9 cellular contexts compared by ENCODE assay signal in the genomic region with DNA sequence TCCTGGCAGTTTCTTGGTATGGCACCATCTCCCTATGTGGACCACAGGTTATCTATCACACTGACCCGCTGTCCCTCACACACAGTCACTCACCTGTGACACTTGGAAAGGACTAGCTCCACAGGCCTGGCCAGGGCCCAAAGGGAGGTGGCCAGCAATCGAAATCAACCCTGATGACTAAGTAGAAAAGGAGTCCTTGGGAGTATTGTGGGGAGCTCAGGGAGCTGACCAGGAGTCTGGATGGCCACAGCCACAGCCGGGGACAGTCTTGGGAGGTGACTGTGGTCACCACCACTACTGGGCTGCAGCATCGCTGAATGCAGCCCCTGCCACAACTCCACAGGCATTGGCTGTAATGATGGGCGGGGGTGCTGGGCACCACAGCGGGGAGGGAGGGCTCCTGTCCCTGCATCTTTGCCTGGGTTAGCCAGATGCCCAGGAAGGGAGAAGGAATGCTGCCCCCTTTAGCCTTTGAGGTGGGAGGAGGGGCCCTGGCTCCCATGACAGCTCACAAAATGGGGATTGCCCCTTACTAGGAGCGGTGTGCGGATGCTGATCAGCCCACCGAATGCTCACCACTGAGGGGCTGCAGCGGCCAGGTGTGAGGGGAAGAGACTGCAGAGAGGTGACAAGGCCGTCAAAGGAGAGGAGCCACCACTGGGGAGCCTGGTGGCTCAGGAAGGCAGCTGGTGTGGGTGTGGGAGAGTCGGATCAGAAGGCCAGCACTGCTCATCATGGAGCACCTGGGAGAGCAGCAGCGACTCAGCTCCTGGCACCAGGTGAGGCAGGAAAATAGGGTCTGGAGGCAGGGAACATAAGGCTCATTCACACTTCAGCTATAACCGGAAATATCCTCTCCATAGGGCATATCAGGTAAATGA.
DNase-seq lines count a peak whose midpoint lies in the region; ATAC-seq and TF ChIP-seq lines count a peak whose summit lies in the region.
"Had no signal": no experiment of that assay in that cellular context is flagged by ENCODE, and none has a peak within 500 bp of the region (broad histone marks: within the 10 kb centered on the region; RNA-seq: fewer than 3 reads in every experiment).

No MANE protein-coding gene starts in this region.

- no peak overlapping the region for H4K91ac ChIP-seq in H9 (ENCODE audit: insufficient read length, low read depth, low read length)

- H3K27me3 Mint-ChIP-seq in CD14-positive monocyte (ENCODE audit: low read depth in 3 of 3), result peaks cover 18 to 27% (median 26%) of the 10 kb centered on the region in 3 donors
- H3K27me3 Mint-ChIP-seq in H9 (ENCODE audit: low read depth), result peaks cover 22% of the 10 kb centered on the region
- no peaks in the 10 kb centered on the region for H3K27me3 Mint-ChIP-seq in naive B cell

- H3K9me3 Mint-ChIP-seq in CD14-positive monocyte, result peaks cover 0 to 3% (median 0%) of the 10 kb centered on the region in 7 donors
- H3K9me3 Mint-ChIP-seq in H9, result no peaks in the 10 kb centered on the region
- H3K9me3 Mint-ChIP-seq in naive B cell, result no peaks in the 10 kb centered on the region

- H3K4me2 ChIP-seq in H9 (ENCODE audit: insufficient read depth, insufficient read length, low read length), result no peak overlapping the region

- H3K9me3 ChIP-seq in H9 (ENCODE audit: control insufficient read depth, low read depth, low read length), result no peaks in the 10 kb centered on the region
- H3K9me3 ChIP-seq: neutrophil had no signal

- H4K20me1 ChIP-seq in H9 (ENCODE audit: control insufficient read depth, insufficient read depth, insufficient read length), result no peaks in the 10 kb centered on the region

- no peak overlapping the region for H3K4ac ChIP-seq in H9 (ENCODE audit: low read depth, low read length)

- no peaks in the 10 kb centered on the region; the same call in 1 of the 2 replicates for H3K27me3 ChIP-seq in H9 (ENCODE audit: insufficient read depth, low read length)

- H3K27ac ChIP-seq in H9 (ENCODE audit: insufficient read length, low read depth, low read length), result no peak overlapping the region
- H3K27ac ChIP-seq: neutrophil had no signal

- H3K56ac ChIP-seq in H9 (ENCODE audit: insufficient read length, low read depth, low read length), result no peak overlapping the region

- no peaks in the 10 kb centered on the region for H3K79me1 ChIP-seq in H9 (ENCODE audit: insufficient read depth, low read depth, low read length, poor library complexity, severe bottlenecking)

- H4K8ac ChIP-seq in H9 (replicated peaks; ENCODE audit: insufficient read length, low read depth, low read length), result no peak overlapping the region

- H3T11ph ChIP-seq in H9 (ENCODE audit: low read length), result no peak overlapping the region

- H3K4me3 Mint-ChIP-seq in CD14-positive monocyte (peak overlapping the region; percentile 24 to 95), H9 (peak overlapping the region; percentile 81 to 90), naive B cell (peak overlapping the region; percentile 77 to 98 (median 96))

- H2BK15ac ChIP-seq in H9 (ENCODE audit: low read depth, low read length), result no peak overlapping the region

- no peak for TF ChIP-seq CTCF in CD14-positive monocyte (IDR thresholded peaks at IDR 0.05)
- TF ChIP-seq CTCF in H9 (conservative IDR thresholded peaks at IDR 0.05), result no peak

- no peak overlapping the region for H2BK120ac ChIP-seq in H9 (ENCODE audit: low read depth, low read length, poor library complexity, severe bottlenecking)

- no peak overlapping the region for H3K23ac ChIP-seq in H9 (ENCODE audit: insufficient read length, low read depth, low read length)

- no peak for DNase-seq in CD14-positive monocyte (ENCODE audit: low spot score)
- DNase-seq in H9, result no peak
- DNase-seq in astrocyte of the hippocampus (ENCODE audit: low read depth, low spot score), result peak; percentile 56
- DNase-seq in naive B cell, result no peak
- DNase-seq in KBM-7, result no peak

- H2BK20ac ChIP-seq in H9 (ENCODE audit: low read depth, low read length, poor library complexity, severe bottlenecking), result no peak overlapping the region

- H3K23me2 ChIP-seq in H9 (ENCODE audit: insufficient read length, low read depth, low read length, poor library complexity, severe bottlenecking), result peaks cover 8% of the 10 kb centered on the region

- intact Hi-C loops in CD14-positive monocyte (cut with micrococcal nuclease), result loop anchor here (2.0 to 5.0 kb wide), 5 partner anchors 13 to 127 kb away; partner anchors contain the start of gene SDE2 (in 2 of the 2)

- H3K4me1 Mint-ChIP-seq in CD14-positive monocyte (peaks cover 33% of the 10 kb centered on the region), H9 (peaks cover 51 to 64% of the 10 kb centered on the region in 2 experiments), naive B cell (peaks cover 54 to 85% (median 78%) of the 10 kb centered on the region in 3 donors)

- no peak overlapping the region for H2BK5ac ChIP-seq in H9 (ENCODE audit: insufficient read length, low read length)

- WGBS in H9 (ENCODE audit: extremely low coverage, insufficient read length, low lambda C conversion rate), result no CpG with 5 or more reads among the region's 14 CpGs

- peaks cover 0 to 6% of the 10 kb centered on the region in 2 donors for H3K36me3 Mint-ChIP-seq in CD14-positive monocyte
- H3K36me3 Mint-ChIP-seq in H9 (ENCODE audit: insufficient read depth in 1 of 3, low read depth in 3 of 3), result peaks cover 0 to 2% (median 0%) of the 10 kb centered on the region in 3 experiments; a peak in 2 of 7 replicates
- H3K36me3 Mint-ChIP-seq in naive B cell, result no peaks in the 10 kb centered on the region

- in situ Hi-C loops in KBM-7 (cut with MboI; ENCODE audit: low pct_unique_long_range_greater_than_20kb, low sequenced_read_pairs), result no loop called here

- no peak overlapping the region for H3K18ac ChIP-seq in H9 (ENCODE audit: insufficient read length, low read depth, low read length)

- no peak overlapping the region for H2AFZ ChIP-seq in H9 (ENCODE audit: low read length)

- ATAC-seq in naive B cell (ENCODE audit: low read depth in 2 of 2) (no peak), GM18519 (IDR thresholded peaks at IDR 0.05; ENCODE audit: low FRiP score, unreplicated experiment) (no peak), HG02885 (IDR thresholded peaks at IDR 0.05; ENCODE audit: poor library complexity, unreplicated experiment) (no peak), HG02678 (IDR thresholded peaks at IDR 0.05; ENCODE audit: unreplicated experiment) (no peak)

- H3K4me1 ChIP-seq in H9 (ENCODE audit: insufficient read depth, low read length), result peaks cover 6% of the 10 kb centered on the region; the same call in 1 of the 2 replicates

- no peaks in the 10 kb centered on the region for H3K79me2 ChIP-seq in H9 (ENCODE audit: insufficient read depth, low read length)

- H4K5ac ChIP-seq in H9 (ENCODE audit: insufficient read length, low read depth, low read length), result no peak overlapping the region

- no peak overlapping the region for H2AK5ac ChIP-seq in H9 (ENCODE audit: insufficient read length, low read length)

- no peak overlapping the region for H3K9ac ChIP-seq in H9 (ENCODE audit: extremely low read depth, insufficient read length, low read length)

- H2BK12ac ChIP-seq in H9 (ENCODE audit: insufficient read length, low read depth, low read length), result no peak overlapping the region

- H3K27ac Mint-ChIP-seq in CD14-positive monocyte (peak overlapping the region in 1 of 7 donors; percentile 20), H9 (peak overlapping the region; percentile 1 to 27 (median 25); a peak in 4 of 7 replicates), naive B cell (peak overlapping the region; percentile 94 to 100 (median 100))

- no peak overlapping the region for H3K14ac ChIP-seq in H9 (ENCODE audit: insufficient read depth, low read length)
